18 cellular contexts compared by ENCODE assay signal in genomic region chr19:13072206-13072898, GRCh38. TPM values are rescaled to one million over a fixed set of nuclear protein-coding genes. Genes with fewer than 3 reads are reported as not detected.
A peak's percentile ranks its signal among the peaks of the same experiment; 100 is the strongest.
DNase-seq lines count a peak whose midpoint lies in the region; ATAC-seq, FAIRE-seq and TF ChIP-seq lines count a peak whose summit lies in the region.
"Had no signal": no experiment of that assay in that cellular context is flagged by ENCODE, and none has a peak within 500 bp of the region (broad histone marks: within the 10 kb centered on the region; RNA-seq: fewer than 3 reads in every experiment).

No MANE protein-coding gene starts in this region.

- H3K4me1 ChIP-seq in sigmoid colon = peaks cover 0 to 94% (median 80%) of the 10 kb centered on the region in 4 donors
- H3K4me1 ChIP-seq in kidney (ENCODE audit: control insufficient read depth in 1 of 2, insufficient read depth in 1 of 2, low read depth in 1 of 2, low read length in 2 of 2) = peaks cover 2 to 7% of the 10 kb centered on the region in 2 donors
- H3K4me1 ChIP-seq: parathyroid adenoma had no signal

- peaks cover 5 to 32% (median 20%) of the 10 kb centered on the region in 4 donors for H3K36me3 ChIP-seq in sigmoid colon
- peaks cover 2 to 5% of the 10 kb centered on the region in 2 donors for H3K36me3 ChIP-seq in kidney (ENCODE audit: control insufficient read depth in 1 of 2, insufficient read depth in 2 of 2, low read length in 2 of 2)

- FAIRE-seq in kidney (lab: Jason Lieb, UNC) = no peak
- FAIRE-seq: astrocyte had no signal

- H3K27me3 Mint-ChIP-seq in HFFc6 (ENCODE audit: insufficient read depth) = no peaks in the 10 kb centered on the region
- H3K27me3 Mint-ChIP-seq: activated CD4-positive, alpha-beta T cell treated with anti-CD3 and anti-CD28 coated beads for 36 hours had no signal

- TF ChIP-seq POLR2A in sigmoid colon (IDR thresholded peaks at IDR 0.05) = no peak

- H3K9ac ChIP-seq in kidney (ENCODE audit: low read length in 2 of 2) = no peak overlapping the region
- H3K9ac ChIP-seq: parathyroid adenoma had no signal

- TF ChIP-seq EP300 in sigmoid colon (IDR thresholded peaks at IDR 0.05) = no peak

- no peak for DNase-seq in HFFc6
- peak in 49 of 51 donors; percentile 30 to 98 (median 85) for DNase-seq in hypothalamus (lab: John Stamatoyannopoulos, UW)
- DNase-seq in sigmoid colon = no peak
- DNase-seq in activated gamma-delta T cell (lab: John Stamatoyannopoulos, UW) = no peak
- DNase-seq in kidney = no peak
- DNase-seq in cerebellum (ENCODE audit: low spot score) = no peak
- DNase-seq: activated CD4-positive, alpha-beta T cell treated with anti-CD3 and anti-CD28 coated beads for 36 hours; activated effector memory CD4-positive, alpha-beta T cell treated with anti-CD3 and anti-CD28 coated beads, Interleukin-2, amount 50 U/mL, for 16 hours; GDM1; H7; Karpas-422; NCI-H1417; NCI-H345; T-helper 9 cell had no signal

- no peak overlapping the region for H3K4me3 Mint-ChIP-seq in HFFc6
- H3K4me3 Mint-ChIP-seq: activated CD4-positive, alpha-beta T cell treated with anti-CD3 and anti-CD28 coated beads for 36 hours had no signal

- intact Hi-C loops in sigmoid colon (cut with DNase I) (no loop called here), kidney (cut with DNase I) (no loop called here)

- TF ChIP-seq CTCF in HFFc6 (IDR thresholded peaks at IDR 0.05) = peak; percentile 15; the same call in 1 of the 2 replicates
- no peak for TF ChIP-seq CTCF in VCaP (conservative IDR thresholded peaks at IDR 0.05)
- TF ChIP-seq CTCF in sigmoid colon (IDR thresholded peaks at IDR 0.05) = no peak
- no peak for TF ChIP-seq CTCF in kidney (IDR thresholded peaks at IDR 0.05; ENCODE audit: borderline replicate concordance, extremely low read depth, insufficient read depth)

- no peak overlapping the region for H3K27ac Mint-ChIP-seq in HFFc6
- H3K27ac Mint-ChIP-seq: activated CD4-positive, alpha-beta T cell treated with anti-CD3 and anti-CD28 coated beads for 36 hours had no signal

- no peaks in the 10 kb centered on the region for H3K27me3 ChIP-seq in sigmoid colon

- no peak for ATAC-seq in GM19328 (IDR thresholded peaks at IDR 0.05; ENCODE audit: unreplicated experiment)
- ATAC-seq: activated CD4-positive, alpha-beta T cell treated with anti-CD3 and anti-CD28 coated beads for 36 hours had no signal

- H3K9me3 Mint-ChIP-seq in HFFc6 = no peaks in the 10 kb centered on the region

- 87 to 88% methylated on average over 9 of the region's 9 CpGs for WGBS in sigmoid colon, 2 donors

- H3K27ac ChIP-seq in VCaP (0 out of 2 replicates have a peak overlapping the region, but pooled peaks have one; percentile 9), sigmoid colon (peak overlapping the region; percentile 31 to 97 (median 95)), kidney (ENCODE audit: low read depth in 2 of 2, low read length in 2 of 2) (no peak overlapping the region)
- H3K27ac ChIP-seq: parathyroid adenoma had no signal

- H3K4me3 ChIP-seq in sigmoid colon (no peak overlapping the region), kidney (ENCODE audit: low read length in 2 of 2) (no peak overlapping the region)

- H3K9me3 ChIP-seq in sigmoid colon = no peaks in the 10 kb centered on the region
- H3K9me3 ChIP-seq in kidney (ENCODE audit: control insufficient read depth in 1 of 2, low read length in 2 of 2) = no peaks in the 10 kb centered on the region

- peaks cover 9% of the 10 kb centered on the region; the same call in 1 of the 2 replicates for H3K36me3 Mint-ChIP-seq in HFFc6 (ENCODE audit: low read depth)

- H3K4me1 Mint-ChIP-seq in HFFc6 (ENCODE audit: low read depth) = no peaks in the 10 kb centered on the region
- H3K4me1 Mint-ChIP-seq: activated CD4-positive, alpha-beta T cell treated with anti-CD3 and anti-CD28 coated beads for 36 hours had no signal

RNA-seq across cellular contexts. Expression of gene LYL1, which starts 30.3 kb away (rescaled TPM):
- 1 to 10 TPM; 1.5 to 5.1 (median 4.2) TPM for total RNA-seq in HFFc6 (2021; fragmentation: NEBNext Ultra II Directional; extraction: Animal tissue kit (Norgen Biotek cat#: 25700))
- 10 to 100 TPM; 13.0 to 17.8 (median 15.2) TPM for total RNA-seq in sigmoid colon
- polyA plus RNA-seq in sigmoid colon = 10 to 100 TPM in 1 of 3 donors, 1 to 10 TPM in 2; 3.0 to 18.4 (median 3.7) TPM
- total RNA-seq in kidney = 13.8 TPM
- polyA plus RNA-seq in kidney (ENCODE audit: insufficient read depth, low read depth, low replicate concordance) = 8.5 TPM
- total RNA-seq in cerebellum = 3.1 TPM

RNA-seq across cellular contexts. Expression of gene TRMT1, which starts 44.2 kb away (rescaled TPM):
- total RNA-seq in HFFc6 (2021; fragmentation: NEBNext Ultra II Directional; extraction: Animal tissue kit (Norgen Biotek cat#: 25700)) = 10 to 100 TPM; 36.3 to 49.9 (median 39.6) TPM
- total RNA-seq in sigmoid colon (10 to 100 TPM; 17.4 to 25.8 (median 21.9) TPM), kidney (40.0 TPM), cerebellum (14.1 TPM)
- polyA plus RNA-seq in sigmoid colon (10 to 100 TPM in 2 of 3 donors, 1 to 10 TPM in 1; 6.7 to 48.6 (median 10.2) TPM), kidney (ENCODE audit: insufficient read depth, low read depth, low replicate concordance) (22.7 TPM)

RNA-seq across cellular contexts. Expression of gene NACC1, which starts 45.7 kb away (rescaled TPM):
- 100 to 1,000 TPM; 126 to 146 (median 139) TPM for total RNA-seq in HFFc6 (2021; fragmentation: NEBNext Ultra II Directional; extraction: Animal tissue kit (Norgen Biotek cat#: 25700))
- total RNA-seq in sigmoid colon (10 to 100 TPM in 3 of 4 donors, 1 to 10 TPM in 1; 8.1 to 20.5 (median 17.3) TPM), kidney (46.1 TPM), cerebellum (10.5 TPM)
- polyA plus RNA-seq in sigmoid colon (10 to 100 TPM; 15.0 to 67.2 (median 26.4) TPM), kidney (ENCODE audit: insufficient read depth, low read depth, low replicate concordance) (16.7 TPM)

Comparison
In these comparisons a context has a peak if more than half of its experiments do, and no peak if none do; other contexts are left out.
1. DNase-seq: peak in hypothalamus (49 of 51); none in HFFc6 (single experiment), sigmoid colon (single experiment), activated gamma-delta T cell (single experiment), kidney (single experiment) and cerebellum (single experiment).
2. H3K27ac ChIP-seq: peak in VCaP (single experiment) and sigmoid colon (4 of 4); none in kidney (0 of 2).